ENCODE assay signal across 21 cellular contexts in the genomic region with DNA sequence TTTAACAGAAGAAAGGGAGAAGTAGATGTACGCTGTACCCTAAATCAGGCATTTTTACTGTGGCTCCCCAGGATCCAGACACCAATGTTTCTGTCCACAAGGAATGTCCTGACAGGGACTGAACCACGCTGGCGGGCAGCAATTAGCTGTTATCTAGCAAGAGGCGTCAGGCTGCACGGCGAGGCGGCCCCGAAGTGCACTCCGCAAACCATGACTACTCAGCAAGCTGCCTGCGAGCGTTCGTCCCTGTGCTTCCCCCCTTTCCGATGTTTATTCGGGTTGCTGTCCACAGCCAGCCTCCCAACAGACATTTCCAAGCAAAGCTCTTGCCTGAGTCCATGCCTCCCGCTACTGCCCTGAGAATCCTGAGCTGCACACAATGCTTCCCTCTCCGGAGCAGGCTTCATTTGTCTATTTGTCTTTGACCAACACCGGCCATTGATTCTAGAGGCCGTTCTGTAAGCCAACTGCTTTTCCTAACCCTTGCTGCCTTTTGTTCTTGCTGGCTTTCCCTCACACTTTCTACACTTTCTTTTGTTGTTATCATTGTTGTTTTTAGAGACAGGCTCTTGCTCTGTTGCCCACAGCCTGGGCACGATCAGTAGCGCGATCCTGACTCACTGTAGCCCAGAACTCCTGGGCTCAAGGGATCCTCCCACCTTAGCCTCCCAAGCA. TPM values are rescaled to one million over a fixed set of nuclear protein-coding genes. Genes with fewer than 3 reads are reported as not detected.
DNase-seq lines count a peak whose midpoint lies in the region; ATAC-seq, FAIRE-seq and TF ChIP-seq lines count a peak whose summit lies in the region.
"Had no signal": no experiment of that assay in that cellular context is flagged by ENCODE, and none has a peak within 500 bp of the region (broad histone marks: within the 10 kb centered on the region; RNA-seq: fewer than 3 reads in every experiment).

No MANE protein-coding gene starts in this region.

- ATAC-seq in Right ventricle myocardium superior (ENCODE audit: poor library complexity) = peak; percentile 43
- ATAC-seq in K562 = peak; percentile 40; the same call in 2 of the 3 replicates
- ATAC-seq in HepG2 = peak; percentile 95
- no peak for ATAC-seq in HG02840 (IDR thresholded peaks at IDR 0.05; ENCODE audit: low FRiP score, unreplicated experiment)
- ATAC-seq in GM19467 (IDR thresholded peaks at IDR 0.05; ENCODE audit: unreplicated experiment) = no peak
- no peak for ATAC-seq in natural killer cell treated with Interleukin-12 subunit alpha and Interleukin-12 subunit beta and Interleukin-15 and Interleukin-18, amount 100 ng/mL, for 72 hours
- ATAC-seq in mucosa of descending colon = no peak
- ATAC-seq: activated T-cell treated with anti-CD3 and anti-CD28 coated beads, Interleukin-2, amount 50 U/mL, for 72 hours; T-helper 17 cell had no signal

- H3K79me2 ChIP-seq in K562 (ENCODE audit: control insufficient read depth, insufficient read depth, low read length) = no peaks in the 10 kb centered on the region
- H3K79me2 ChIP-seq in HepG2 (ENCODE audit: insufficient read depth, low read length) = no peaks in the 10 kb centered on the region

- FAIRE-seq in K562 (lab: Jason Lieb, UNC) = no peak
- FAIRE-seq in HepG2 (lab: Jason Lieb, UNC) = peak; percentile 12
- FAIRE-seq: keratinocyte had no signal

- H3K4me3 Mint-ChIP-seq in natural killer cell treated with Interleukin-12 subunit alpha and Interleukin-12 subunit beta and Interleukin-15 and Interleukin-18, amount 100 ng/mL, for 72 hours = no peak overlapping the region
- H3K4me3 Mint-ChIP-seq: activated CD4-positive, alpha-beta memory T cell treated with anti-CD3 and anti-CD28 coated beads, Interleukin-2, amount 10 ng/mL, durations not matched to agents 7 days and 5 days; activated naive CD8-positive, alpha-beta T cell treated with anti-CD3 and anti-CD28 coated beads for 36 hours; activated T-cell treated with anti-CD3 and anti-CD28 coated beads, Interleukin-2, amount 50 U/mL, for 72 hours; T-helper 17 cell had no signal

- 2% methylated on average over 21 of the region's 21 CpGs for WGBS in K562 (ENCODE audit: insufficient coverage, low coverage, missing lambda C conversion rate)
- WGBS in HepG2 (ENCODE audit: low lambda C conversion rate) = 21% methylated on average over 20 of the region's 21 CpGs

- no TSS peak for BruUV-seq in K562 (replicated peaks; lab: Mats Ljungman, UMichigan)
- no TSS peak for BruUV-seq in HepG2 (replicated peaks; lab: Mats Ljungman, UMichigan)

- TF ChIP-seq CTCF in K562 (IDR thresholded peaks at IDR 0.05 in 2 of 3, conservative IDR thresholded peaks at IDR 0.05 in 1 of 3; ENCODE audit: insufficient read depth in 2 of 3, low read depth in 1 of 3, low read length in 3 of 3) = no peak
- no peak for TF ChIP-seq CTCF in HepG2 (CRISPR knock-in tag; IDR thresholded peaks at IDR 0.05)
- no peak for TF ChIP-seq CTCF in mucosa of descending colon (IDR thresholded peaks at IDR 0.05)

- no peaks in the 10 kb centered on the region; the same call in 1 of the 2 replicates for H4K20me1 ChIP-seq in K562 (replicated peaks; ENCODE audit: control insufficient read depth, insufficient read depth, low read length)
- no peaks in the 10 kb centered on the region for H4K20me1 ChIP-seq in HepG2 (ENCODE audit: insufficient read depth, low read length)

- H3K4me1 Mint-ChIP-seq in natural killer cell treated with Interleukin-12 subunit alpha and Interleukin-12 subunit beta and Interleukin-15 and Interleukin-18, amount 100 ng/mL, for 72 hours (ENCODE audit: low read depth in 2 of 2) = no peaks in the 10 kb centered on the region
- H3K4me1 Mint-ChIP-seq: activated CD4-positive, alpha-beta memory T cell treated with anti-CD3 and anti-CD28 coated beads, Interleukin-2, amount 10 ng/mL, durations not matched to agents 7 days and 5 days; activated naive CD8-positive, alpha-beta T cell treated with anti-CD3 and anti-CD28 coated beads for 36 hours; T-helper 17 cell had no signal

- TF ChIP-seq POLR2A in K562 (conservative IDR thresholded peaks at IDR 0.05) = no peak
- TF ChIP-seq POLR2A in HepG2 (IDR thresholded peaks at IDR 0.05; ENCODE audit: insufficient read depth in 1 of 2, low read depth in 2 of 2, low read length in 2 of 2) = no peak

- H3K4me3 ChIP-seq in K562 (no peak overlapping the region), HepG2 (replicated peaks in 1 of 3; ENCODE audit: insufficient read depth in 1 of 3, low read depth in 2 of 3, low read length in 3 of 3) (peak overlapping the region in 1 of 3 experiments; percentile 37; a peak in 1 of 6 replicates), mucosa of descending colon (no peak overlapping the region)
- H3K4me3 ChIP-seq: GM23248 had no signal

- intact Hi-C loops in Right ventricle myocardium superior (cut with DNase I) (no loop called here), cardiac septum (cut with DNase I) (no loop called here), K562 (cut with micrococcal nuclease) (no loop called here), HepG2 (cut with micrococcal nuclease; ENCODE audit: unreplicated experiment) (no loop called here), mucosa of descending colon (cut with DNase I, micrococcal nuclease) (no loop called here)

- H3K9me3 ChIP-seq in K562 (replicated peaks; ENCODE audit: control insufficient read depth, insufficient read depth, low read depth, low read length) (no peaks in the 10 kb centered on the region), HepG2 (ENCODE audit: low read length) (no peaks in the 10 kb centered on the region), mucosa of descending colon (no peaks in the 10 kb centered on the region)

- no peaks in the 10 kb centered on the region for H3K36me3 Mint-ChIP-seq in natural killer cell treated with Interleukin-12 subunit alpha and Interleukin-12 subunit beta and Interleukin-15 and Interleukin-18, amount 100 ng/mL, for 72 hours
- H3K36me3 Mint-ChIP-seq: activated naive CD8-positive, alpha-beta T cell treated with anti-CD3 and anti-CD28 coated beads for 36 hours had no signal

- DNase-seq in Right ventricle myocardium superior (peak; percentile 47), cardiac septum (ENCODE audit: low spot score) (no peak), K562 (ENCODE audit: extremely low read depth in 1 of 4, low spot score in 3 of 4) (no peak), HepG2 (ENCODE audit: low spot score) (peak; percentile 18), mucosa of descending colon (no peak)
- DNase-seq in natural killer cell treated with Interleukin-12 subunit alpha and Interleukin-12 subunit beta and Interleukin-15 and Interleukin-18, amount 100 ng/mL, for 72 hours (ENCODE audit: low spot score) = no peak
- DNase-seq: activated CD4-positive, alpha-beta memory T cell treated with anti-CD3 and anti-CD28 coated beads, Interleukin-2, amount 10 ng/mL, durations not matched to agents 7 days and 5 days; activated naive CD8-positive, alpha-beta T cell treated with anti-CD3 and anti-CD28 coated beads for 36 hours; activated T-cell treated with anti-CD3 and anti-CD28 coated beads, Interleukin-2, amount 50 U/mL, for 72 hours; DMS 273 treated with DMSO at 0.1 percent for 48 hours; GM23248; midbrain; NCI-H1694 treated with DMSO at 0.1 percent for 48 hours; nucleus accumbens; SIG-M5; stimulated activated CD4-positive, alpha-beta T cell treated with anti-CD3 and anti-CD28 coated beads, Interleukin-4, amount 100 ng/mL, for 4 hours; T-helper 17 cell had no signal

- H3K9ac ChIP-seq in K562 (ENCODE audit: insufficient read depth in 1 of 2, low read depth in 2 of 2, low read length in 2 of 2) (no peak overlapping the region), HepG2 (ENCODE audit: insufficient read depth, low read depth, low read length) (no peak overlapping the region)
- H3K9ac ChIP-seq: GM23248 had no signal

- POLR2A ChIA-PET in K562 (lab: Yijun Ruan, JAX) = interaction anchor here (0.6 kb wide), 1 partner anchor 37 kb away, joined by 3 read pairs; no protein-coding TSS in a partner anchor
- POLR2A ChIA-PET in HepG2 (lab: Yijun Ruan, JAX) = no interaction called here

- H3K27ac Mint-ChIP-seq in natural killer cell treated with Interleukin-12 subunit alpha and Interleukin-12 subunit beta and Interleukin-15 and Interleukin-18, amount 100 ng/mL, for 72 hours = no peak overlapping the region
- H3K27ac Mint-ChIP-seq: activated CD4-positive, alpha-beta memory T cell treated with anti-CD3 and anti-CD28 coated beads, Interleukin-2, amount 10 ng/mL, durations not matched to agents 7 days and 5 days; activated naive CD8-positive, alpha-beta T cell treated with anti-CD3 and anti-CD28 coated beads for 36 hours; activated T-cell treated with anti-CD3 and anti-CD28 coated beads, Interleukin-2, amount 50 U/mL, for 72 hours; T-helper 17 cell had no signal

- CTCF ChIA-PET in K562 (lab: Yijun Ruan, JAX; ENCODE audit: low intra/inter-chr PET ratio) (no interaction called here), HepG2 (lab: Yijun Ruan, JAX; ENCODE audit: low intra/inter-chr PET ratio, low total read pairs) (no interaction called here)

- no peak for TF ChIP-seq RAD21 in K562 (CRISPR knock-in tag; conservative IDR thresholded peaks at IDR 0.05 in 1 of 2, IDR thresholded peaks at IDR 0.05 in 1 of 2)
- TF ChIP-seq RAD21 in HepG2 (CRISPR knock-in tag; IDR thresholded peaks at IDR 0.05) = no peak

- in situ Hi-C loops in K562 (cut with MboI) (no loop called here), HepG2 (cut with HindIII; ENCODE audit: extremely low pct_ligation_motif_present, low pct_unique_long_range_greater_than_20kb) (no loop called here)

- peaks cover 49 to 56% of the 10 kb centered on the region in 2 experiments for H3K27me3 ChIP-seq in K562 (ENCODE audit: control insufficient read depth in 2 of 2, insufficient read depth in 2 of 2, low read length in 2 of 2)
- H3K27me3 ChIP-seq in HepG2 (ENCODE audit: control insufficient read depth in 1 of 2, insufficient read depth in 2 of 2, low read length in 2 of 2) = peaks cover 5 to 39% of the 10 kb centered on the region in 2 experiments; a peak in 4 of 5 replicates

- H3K4me2 ChIP-seq in K562 (ENCODE audit: insufficient read depth, low read length) = no peak overlapping the region
- H3K4me2 ChIP-seq in HepG2 (ENCODE audit: low read depth, low read length) = peak overlapping the region; percentile 64

- H3K27me3 Mint-ChIP-seq in natural killer cell treated with Interleukin-12 subunit alpha and Interleukin-12 subunit beta and Interleukin-15 and Interleukin-18, amount 100 ng/mL, for 72 hours = peaks cover 34 to 38% of the 10 kb centered on the region in 2 donors

- TF ChIP-seq EP300 in K562 (IDR thresholded peaks at IDR 0.05; ENCODE audit: low read length) = no peak
- no peak for TF ChIP-seq EP300 in HepG2 (IDR thresholded peaks at IDR 0.05; ENCODE audit: low read depth in 2 of 2, low read length in 2 of 2)
- no peak for TF ChIP-seq EP300 in HepG2 (CRISPR knock-in tag; IDR thresholded peaks at IDR 0.05; ENCODE audit: borderline replicate concordance)

- no peaks in the 10 kb centered on the region for H3K4me1 ChIP-seq in K562 (replicated peaks in 1 of 2; ENCODE audit: control insufficient read depth in 2 of 2, insufficient read depth in 2 of 2, low read length in 2 of 2)
- H3K4me1 ChIP-seq in HepG2 (ENCODE audit: insufficient read depth, low read length) = peaks cover 10% of the 10 kb centered on the region
- no peaks in the 10 kb centered on the region for H3K4me1 ChIP-seq in mucosa of descending colon (ENCODE audit: low read depth)

- no peaks in the 10 kb centered on the region for H3K36me3 ChIP-seq in K562 (ENCODE audit: control insufficient read depth, insufficient read depth, low read length)
- no peaks in the 10 kb centered on the region for H3K36me3 ChIP-seq in HepG2 (replicated peaks in 1 of 2; ENCODE audit: control insufficient read depth in 1 of 2, insufficient read depth in 2 of 2, low read length in 2 of 2)
- no peaks in the 10 kb centered on the region for H3K36me3 ChIP-seq in mucosa of descending colon (ENCODE audit: low read depth)

- H3K27ac ChIP-seq in K562 (ENCODE audit: extremely low read depth, low read depth, low read length) (no peak overlapping the region), HepG2 (ENCODE audit: extremely low read length, insufficient read depth, low read length) (no peak overlapping the region)
- H3K27ac ChIP-seq: 22Rv1, GM23248 had no signal

- no peaks in the 10 kb centered on the region for H3K9me3 Mint-ChIP-seq in natural killer cell treated with Interleukin-12 subunit alpha and Interleukin-12 subunit beta and Interleukin-15 and Interleukin-18, amount 100 ng/mL, for 72 hours
- H3K9me3 Mint-ChIP-seq: activated CD4-positive, alpha-beta memory T cell treated with anti-CD3 and anti-CD28 coated beads, Interleukin-2, amount 10 ng/mL, durations not matched to agents 7 days and 5 days; activated naive CD8-positive, alpha-beta T cell treated with anti-CD3 and anti-CD28 coated beads for 36 hours; activated T-cell treated with anti-CD3 and anti-CD28 coated beads, Interleukin-2, amount 50 U/mL, for 72 hours had no signal

- H2AFZ ChIP-seq in K562 (ENCODE audit: low read depth, low read length) (no peak overlapping the region), HepG2 (ENCODE audit: low read length) (no peak overlapping the region)
- H2AFZ ChIP-seq: GM23248 had no signal

- H3K9me1 ChIP-seq in K562 (ENCODE audit: control insufficient read depth, insufficient read depth, low read length) = no peaks in the 10 kb centered on the region

RNA-seq across cellular contexts. Expression of a gene that starts 55.5 kb away (rescaled TPM):
- total RNA-seq in Right ventricle myocardium superior (16.1 TPM), cardiac septum (17.9 TPM), K562 (2014; rRNA removed) (7.6 and 11.8 TPM in 2 replicates), K562 (2014; rRNA removed; fragmentation: Illumina TruSeq; extraction: Trizol) (11.4 and 15.8 TPM in 2 replicates), K562 (2015; rRNA removed; fragmentation: Illumina TruSeq; extraction: Trizol) (11.7 and 13.8 TPM in 2 replicates), K562 (2021) (8.8 and 10.9 TPM in 2 replicates), HepG2 (2016; rRNA removed; fragmentation: Illumina TruSeq; extraction: Trizol) (22.9 and 23.6 TPM in 2 replicates), mucosa of descending colon (10 to 100 TPM; 19.3 to 20.8 (median 20.3) TPM)
- total RNA-seq in K562 (2011; cell fraction: chromatin; rRNA removed; ENCODE audit: low replicate concordance) = 30.9 and 56.1 TPM in 2 replicates
- total RNA-seq in K562 (2011; cell fraction: nucleolus; rRNA removed) = 28.0 and 29.5 TPM in 2 replicates
- total RNA-seq in K562 (2011; cell fraction: nucleoplasm; rRNA removed) = 38.5 and 53.7 TPM in 2 replicates
- polyA plus RNA-seq in K562 (2011; rRNA removed) (19.4 and 20.1 TPM in 2 replicates), K562 (2014; fragmentation: Illumina TruSeq; extraction: Trizol) (8.1 and 8.8 TPM in 2 replicates), K562 (2014; fragmentation: Nextera tagmentation; extraction: Ambion mirVana) (10 to 100 TPM in 1 of 2 experiments, 1 to 10 TPM in 1; 9.7 to 10.8 TPM), K562 (2014; rRNA removed) (9.7 and 10.6 TPM in 2 replicates), HepG2 (2011; rRNA removed) (25.3 and 26.8 TPM in 2 replicates)
- polyA plus RNA-seq in K562 (2011; cell fraction: cytosol; rRNA removed) = 5.1 and 12.1 TPM in 2 replicates
- 18.1 and 25.9 TPM in 2 replicates for polyA plus RNA-seq in K562 (2011; cell fraction: nucleus; rRNA removed)
- 6.9 and 7.8 TPM in 2 replicates for polyA plus RNA-seq in K562 (2012)
- 23.6 and 25.8 TPM in 2 replicates for polyA minus RNA-seq in K562 (2011; rRNA and poly(A)+ RNA removed)
- polyA minus RNA-seq in K562 (2011; cell fraction: cytosol; rRNA and poly(A)+ RNA removed) = 9.8 and 10.5 TPM in 2 replicates
- 16.2 and 23.8 TPM in 2 replicates for polyA minus RNA-seq in K562 (2011; cell fraction: nucleus; rRNA and poly(A)+ RNA removed)
- 10.6 and 11.2 TPM in 2 replicates for total RNA-seq in HepG2 (2016; cell fraction: cytosol; rRNA removed; fragmentation: Illumina TruSeq; extraction: Trizol; ENCODE audit: low read depth)
- total RNA-seq in HepG2 (2016; cell fraction: insoluble cytoplasmic fraction; rRNA removed; fragmentation: Illumina TruSeq; extraction: Trizol) = 20.7 and 24.2 TPM in 2 replicates
- 25.2 and 28.8 TPM in 2 replicates for total RNA-seq in HepG2 (2016; cell fraction: membrane; rRNA removed; fragmentation: Illumina TruSeq; extraction: Trizol)
- 23.6 and 26.4 TPM in 2 replicates for total RNA-seq in HepG2 (2016; cell fraction: nucleus; rRNA removed; fragmentation: Illumina TruSeq; extraction: Trizol)
- 13.4 and 20.7 TPM in 2 replicates for polyA plus RNA-seq in HepG2 (2011; cell fraction: cytosol; rRNA removed)
- polyA plus RNA-seq in HepG2 (2011; cell fraction: nucleus; rRNA removed) = 25.5 and 34.1 TPM in 2 replicates
- polyA plus RNA-seq in HepG2 (2012) = 15.1 and 16.1 TPM in 2 replicates
- 5.8 and 6.8 TPM in 2 replicates for polyA plus RNA-seq in HepG2 (2016; cell fraction: cytosol; fragmentation: Illumina TruSeq; extraction: Trizol; ENCODE audit: low read depth)
- 17.2 and 18.5 TPM in 2 replicates for polyA plus RNA-seq in HepG2 (2016; cell fraction: insoluble cytoplasmic fraction; fragmentation: Illumina TruSeq; extraction: Trizol; ENCODE audit: low read depth)
- 12.5 and 13.8 TPM in 2 replicates for polyA plus RNA-seq in HepG2 (2016; cell fraction: membrane; fragmentation: Illumina TruSeq; extraction: Trizol; ENCODE audit: low read depth)
- polyA plus RNA-seq in HepG2 (2016; cell fraction: nucleus; fragmentation: Illumina TruSeq; extraction: Trizol; ENCODE audit: insufficient read depth, low read depth) = 46.2 and 46.7 TPM in 2 replicates
- polyA minus RNA-seq in HepG2 (2011; rRNA and poly(A)+ RNA removed; ENCODE audit: low replicate concordance) = 9.1 and 15.4 TPM in 2 replicates
- 17.9 and 22.7 TPM in 2 replicates for polyA minus RNA-seq in HepG2 (2011; cell fraction: cytosol; rRNA and poly(A)+ RNA removed)
- polyA minus RNA-seq in HepG2 (2011; cell fraction: nucleus; rRNA and poly(A)+ RNA removed) = 30.4 and 32.3 TPM in 2 replicates
- total RNA-seq in natural killer cell treated with Interleukin-12 subunit alpha and Interleukin-12 subunit beta and Interleukin-15 and Interleukin-18, amount 100 ng/mL, for 72 hours = 10 to 100 TPM; 22.1 to 26.6 TPM

Comparison
In these comparisons a context has a peak if more than half of its experiments do, and no peak if none do; other contexts are left out.
1. DNase-seq: peak in Right ventricle myocardium superior (single experiment) and HepG2 (single experiment); none in cardiac septum (single experiment), K562 (0 of 4), natural killer cell treated with Interleukin-12 subunit alpha and Interleukin-12 subunit beta and Interleukin-15 and Interleukin-18, amount 100 ng/mL, for 72 hours (single experiment) and mucosa of descending colon (0 of 3).
2. ATAC-seq: peak in Right ventricle myocardium superior (single experiment), K562 (single experiment) and HepG2 (single experiment); none in HG02840 (single experiment), GM19467 (single experiment), natural killer cell treated with Interleukin-12 subunit alpha and Interleukin-12 subunit beta and Interleukin-15 and Interleukin-18, amount 100 ng/mL, for 72 hours (0 of 2) and mucosa of descending colon (single experiment).